1 cellular context compared by ENCODE assay signal in genomic region chr5:148383564-148384388, GRCh38.
TF ChIP-seq lines count a peak whose summit lies in the region.

Gene FBXO38 (plus strand): TSS chr5:148383958. CDS start chr5:148394777, 10,819 bp downstream.

TF ChIP-seq in HepG2, 621 proteins besides CTCF, POLR2A, EP300 and RAD21 (continued from another document and continues in another):
- TF ChIP-seq GLI4 (CRISPR knock-in tag; IDR thresholded peaks at IDR 0.05; ENCODE audit: borderline replicate concordance) (no peak; the same call in 1 of the 2 replicates), ZNF687 (CRISPR knock-in tag; IDR thresholded peaks at IDR 0.05) (peak; percentile 92), ZMAT5 (CRISPR knock-in tag; IDR thresholded peaks at IDR 0.05; ENCODE audit: borderline replicate concordance, low read depth) (no peak), MLX (CRISPR knock-in tag; IDR thresholded peaks at IDR 0.05) (no peak), ZMYM3 (CRISPR knock-in tag; IDR thresholded peaks at IDR 0.05) (no peak; the same call in 1 of the 2 replicates), CHCHD3 (CRISPR knock-in tag; IDR thresholded peaks at IDR 0.05) (no peak), ATAD3A (CRISPR knock-in tag; IDR thresholded peaks at IDR 0.05) (no peak), ZNF282 (IDR thresholded peaks at IDR 0.05; ENCODE audit: partially characterized antibody) (no peak), ZNF749 (CRISPR knock-in tag; IDR thresholded peaks at IDR 0.05; ENCODE audit: borderline replicate concordance) (0 out of 2 replicates have a peak, but pooled peaks have one; percentile 65), GFI1 (CRISPR knock-in tag; IDR thresholded peaks at IDR 0.05; ENCODE audit: borderline replicate concordance) (no peak; the same call in 1 of the 2 replicates), BRCA1 (CRISPR knock-in tag; IDR thresholded peaks at IDR 0.05) (peak; percentile 77; the same call in 1 of the 2 replicates), JUND (CRISPR knock-in tag; IDR thresholded peaks at IDR 0.05) (peak; percentile 91), SALL2 (CRISPR knock-in tag; IDR thresholded peaks at IDR 0.05) (peak; percentile 75), ZNF75D (CRISPR knock-in tag; IDR thresholded peaks at IDR 0.05; ENCODE audit: borderline replicate concordance) (no peak), HNF1B (CRISPR knock-in tag; IDR thresholded peaks at IDR 0.05) (peak; percentile 93), E2F2 (CRISPR knock-in tag; IDR thresholded peaks at IDR 0.05; ENCODE audit: borderline replicate concordance) (no peak), MTA3 (CRISPR knock-in tag; IDR thresholded peaks at IDR 0.05) (no peak), KAT8 (CRISPR knock-in tag; IDR thresholded peaks at IDR 0.05) (peak; percentile 95), DZIP1 (CRISPR knock-in tag; IDR thresholded peaks at IDR 0.05) (no peak), ZNF800 (CRISPR knock-in tag; IDR thresholded peaks at IDR 0.05) (peak; percentile 44; the same call in 1 of the 2 replicates), NAIF1 (CRISPR knock-in tag; IDR thresholded peaks at IDR 0.05; ENCODE audit: borderline replicate concordance) (peak; percentile 85; the same call in 1 of the 2 replicates), FOSL1 (CRISPR knock-in tag; IDR thresholded peaks at IDR 0.05; ENCODE audit: borderline replicate concordance) (no peak), TEAD2 (CRISPR knock-in tag; IDR thresholded peaks at IDR 0.05) (no peak), KMT2A (CRISPR knock-in tag; IDR thresholded peaks at IDR 0.05) (peak; percentile 86; the same call in 1 of the 2 replicates), ARNTL (CRISPR knock-in tag; IDR thresholded peaks at IDR 0.05) (0 out of 2 replicates have a peak, but pooled peaks have one; percentile 18), NR0B2 (CRISPR knock-in tag; IDR thresholded peaks at IDR 0.05) (no peak), HNRNPUL1 (IDR thresholded peaks at IDR 0.05; ENCODE audit: low read depth, low read length) (no peak), TARDBP (CRISPR knock-in tag; IDR thresholded peaks at IDR 0.05) (peak; percentile 96), ZNF546 (CRISPR knock-in tag; conservative IDR thresholded peaks at IDR 0.05) (no peak), ISL2 (CRISPR knock-in tag; IDR thresholded peaks at IDR 0.05) (peak; percentile 52; the same call in 1 of the 2 replicates), MXD1 (CRISPR knock-in tag; IDR thresholded peaks at IDR 0.05) (no peak), SMAD3 (CRISPR knock-in tag; IDR thresholded peaks at IDR 0.05) (0 out of 2 replicates have a peak, but pooled peaks have one; percentile 31), ZSCAN29 (CRISPR knock-in tag; conservative IDR thresholded peaks at IDR 0.05) (no peak), ZBTB43 (CRISPR knock-in tag; conservative IDR thresholded peaks at IDR 0.05) (0 out of 2 replicates have a peak, but pooled peaks have one; percentile 45), ZBTB42 (CRISPR knock-in tag; IDR thresholded peaks at IDR 0.05) (0 out of 2 replicates have a peak, but pooled peaks have one; percentile 72), HDAC1 (CRISPR knock-in tag; IDR thresholded peaks at IDR 0.05) (peak; percentile 56), PAXIP1 (CRISPR knock-in tag; conservative IDR thresholded peaks at IDR 0.05) (peak; percentile 63), ZFP90 (CRISPR knock-in tag; IDR thresholded peaks at IDR 0.05; ENCODE audit: borderline replicate concordance) (no peak), ZKSCAN8 (CRISPR knock-in tag; IDR thresholded peaks at IDR 0.05; ENCODE audit: borderline replicate concordance) (0 out of 2 replicates have a peak, but pooled peaks have one; percentile 42), ATM (IDR thresholded peaks at IDR 0.05; ENCODE audit: borderline replicate concordance) (no peak), ZNF788 (CRISPR knock-in tag; IDR thresholded peaks at IDR 0.05; ENCODE audit: borderline replicate concordance) (peak; percentile 92; the same call in 1 of the 2 replicates)
